ENCODE assay signal across 28 cellular contexts in genomic region chr10:122445904-122446303, GRCh38. TPM values are rescaled to one million over a fixed set of nuclear protein-coding genes. Genes with fewer than 3 reads are reported as not detected.
"Had no signal": no experiment of that assay in that cellular context is flagged by ENCODE, and none has a peak within 500 bp of the region (broad histone marks: within the 10 kb centered on the region; RNA-seq: fewer than 3 reads in every experiment).

No MANE protein-coding gene starts in this region.

- H3K4me3 ChIP-seq: hepatocyte had no signal

- H3K27me3 ChIP-seq: foreskin keratinocyte, hepatocyte had no signal

- H3K9me3 Mint-ChIP-seq: activated naive CD4-positive, alpha-beta T cell treated with anti-CD3 and anti-CD28 coated beads, Interleukin-2, amount 50 U/mL, for 24 hours; immature natural killer cell; naive B cell had no signal

- ATAC-seq: activated CD8-positive, alpha-beta T cell treated with anti-CD3 and anti-CD28 coated beads, Interleukin-2, amount 10 ng/mL, durations not matched to agents 7 days and 5 days; foreskin keratinocyte; stimulated activated naive CD8-positive, alpha-beta T cell treated with anti-CD3 and anti-CD28 coated beads, Interleukin-15, Interleukin-2, amounts not matched to agents 100 U/mL and 50 U/mL, for 24 hours had no signal

- H3K27ac Mint-ChIP-seq: activated CD8-positive, alpha-beta T cell treated with anti-CD3 and anti-CD28 coated beads, Interleukin-2, amount 10 ng/mL, durations not matched to agents 7 days and 5 days; activated naive CD4-positive, alpha-beta T cell treated with anti-CD3 and anti-CD28 coated beads, Interleukin-2, amount 50 U/mL, for 24 hours; brain; immature natural killer cell; naive B cell had no signal

- H3K36me3 Mint-ChIP-seq: activated naive CD4-positive, alpha-beta T cell treated with anti-CD3 and anti-CD28 coated beads, Interleukin-2, amount 50 U/mL, for 24 hours; brain; immature natural killer cell; naive B cell had no signal

- H3K27ac ChIP-seq: foreskin keratinocyte, hepatocyte had no signal

- H3K4me1 Mint-ChIP-seq: activated naive CD4-positive, alpha-beta T cell treated with anti-CD3 and anti-CD28 coated beads, Interleukin-2, amount 50 U/mL, for 24 hours; immature natural killer cell; naive B cell had no signal

- DNase-seq: activated CD4-positive, alpha-beta T cell treated with anti-CD3 and anti-CD28 coated beads for 1 hour; activated CD4-positive, alpha-beta T cell treated with anti-CD3 and anti-CD28 coated beads, Interleukin-2, amount 50 U/mL, for 1 hour; activated CD8-positive, alpha-beta T cell treated with anti-CD3 and anti-CD28 coated beads, Interleukin-2, amount 10 ng/mL, durations not matched to agents 7 days and 5 days; activated gamma-delta T cell treated with Interleukin-2 at 50 U/mL for 16 hours; activated T-cell treated with anti-CD3 and anti-CD28 coated beads, Interleukin-2, amount 50 U/mL, for 1 hour; anterior cingulate cortex; caudate nucleus; dermis blood vessel endothelial cell; effector CD8-positive, alpha-beta T cell; erythroblast; foreskin keratinocyte; immature natural killer cell; naive B cell; nucleus accumbens; posterior cingulate gyrus; stimulated activated CD4-positive, alpha-beta T cell treated with anti-CD3 and anti-CD28 coated beads, Interleukin-4, amount 100 ng/mL, for 24 hours; stimulated activated naive CD8-positive, alpha-beta T cell treated with anti-CD3 and anti-CD28 coated beads, Interleukin-15, Interleukin-2, amounts not matched to agents 100 U/mL and 50 U/mL, for 24 hours; T-helper 1 cell had no signal

- H3K4me3 Mint-ChIP-seq: activated CD8-positive, alpha-beta T cell treated with anti-CD3 and anti-CD28 coated beads, Interleukin-2, amount 10 ng/mL, durations not matched to agents 7 days and 5 days; activated naive CD4-positive, alpha-beta T cell treated with anti-CD3 and anti-CD28 coated beads, Interleukin-2, amount 50 U/mL, for 24 hours; brain; immature natural killer cell; naive B cell had no signal

RNA-seq across cellular contexts. Expression of gene ARMS2, which starts 8.5 kb away (rescaled TPM):
- total RNA-seq: activated CD8-positive, alpha-beta T cell treated with anti-CD3 and anti-CD28 coated beads, Interleukin-2, amount 10 ng/mL, durations not matched to agents 7 days and 5 days; dermis blood vessel endothelial cell; foreskin keratinocyte; glomerular endothelial cell; hepatocyte; kidney epithelial cell; renal cortical epithelial cell; subcutaneous adipose tissue; urinary bladder had no signal
- polyA plus RNA-seq: foreskin keratinocyte, hepatocyte, immature natural killer cell, liver, neural cell, urinary bladder had no signal

RNA-seq across cellular contexts. Expression of gene HTRA1, which starts 15.4 kb away (rescaled TPM):
- total RNA-seq: activated CD8-positive, alpha-beta T cell treated with anti-CD3 and anti-CD28 coated beads, Interleukin-2, amount 10 ng/mL, durations not matched to agents 7 days and 5 days had no signal
